ENCODE assay signal across 13 cellular contexts in genomic region chr20:37195018-37195417, GRCh38. TPM values are rescaled to one million over a fixed set of nuclear protein-coding genes. Genes with fewer than 3 reads are reported as not detected.
DNase-seq lines count a peak whose midpoint lies in the region; FAIRE-seq and TF ChIP-seq lines count a peak whose summit lies in the region.
"Had no signal": no experiment of that assay in that cellular context is flagged by ENCODE, and none has a peak within 500 bp of the region (broad histone marks: within the 10 kb centered on the region; RNA-seq: fewer than 3 reads in every experiment).

No MANE protein-coding gene starts in this region.

- peaks cover 21 to 53% of the 10 kb centered on the region in 2 donors for H3K36me3 Mint-ChIP-seq in CD4-positive, alpha-beta memory T cell
- peaks cover 54% of the 10 kb centered on the region for H3K36me3 Mint-ChIP-seq in activated CD4-positive, alpha-beta memory T cell treated with anti-CD3 and anti-CD28 coated beads, Interleukin-2, amount 10 ng/mL, durations not matched to agents 7 days and 5 days (ENCODE audit: low read depth)
- H3K36me3 Mint-ChIP-seq in mesothelial cell of epicardium = peaks cover 9% of the 10 kb centered on the region

- peaks cover 49 to 76% (median 57%) of the 10 kb centered on the region in 4 donors for H3K4me1 Mint-ChIP-seq in CD4-positive, alpha-beta memory T cell
- peaks cover 49% of the 10 kb centered on the region for H3K4me1 Mint-ChIP-seq in activated CD4-positive, alpha-beta memory T cell treated with anti-CD3 and anti-CD28 coated beads, Interleukin-2, amount 10 ng/mL, durations not matched to agents 7 days and 5 days
- H3K4me1 Mint-ChIP-seq in mesothelial cell of epicardium = peaks cover 14% of the 10 kb centered on the region

- POLR2A ChIA-PET in CD4-positive, alpha-beta memory T cell (lab: Charles Lee; ENCODE audit: partially characterized antibody) = interaction anchor here (0.7 to 7.8 kb wide), 3 partner anchors 17 to 339 kb away, joined by 3 to 62 read pairs (median 5); partner anchors contain the start of genes MROH8 and RPN2
- POLR2A ChIA-PET in activated CD4-positive, alpha-beta memory T cell treated with anti-CD3 and anti-CD28 coated beads, Interleukin-2, amount 10 ng/mL, durations not matched to agents 7 days and 5 days (lab: Charles Lee) = interaction anchor here (1.5 to 3.5 kb wide), 3 partner anchors 14 to 339 kb away, joined by 3 to 19 read pairs (median 6); partner anchors contain the start of genes MROH8 and RPN2

- TF ChIP-seq CTCF in 22Rv1 (IDR thresholded peaks at IDR 0.05) = no peak
- no peak for TF ChIP-seq CTCF in mesothelial cell of epicardium (IDR thresholded peaks at IDR 0.05; ENCODE audit: unreplicated experiment)
- no peak for TF ChIP-seq CTCF in brain microvascular endothelial cell (IDR thresholded peaks at IDR 0.05; ENCODE audit: low read depth, low read length, missing control alignments)

- no peaks in the 10 kb centered on the region for H3K27me3 ChIP-seq in CD4-positive, alpha-beta memory T cell (ENCODE audit: insufficient read depth, low read length)
- H3K27me3 ChIP-seq in brain microvascular endothelial cell (replicated peaks) = no peaks in the 10 kb centered on the region
- H3K27me3 ChIP-seq: ovary, spleen had no signal

- intact Hi-C loops in CD4-positive, alpha-beta memory T cell (cut with micrococcal nuclease) = loop anchor here (1.0 kb wide), 2 partner anchors 189 to 339 kb away; no protein-coding TSS in a partner anchor

- H3K4me1 ChIP-seq in CD4-positive, alpha-beta memory T cell (ENCODE audit: insufficient read depth, low read length) = peaks cover 57% of the 10 kb centered on the region

- CTCF ChIA-PET in CD4-positive, alpha-beta memory T cell (lab: Charles Lee; ENCODE audit: partially characterized antibody) = interaction anchor here (0.9 to 12.5 kb wide), 26 partner anchors 10 to 343 kb away, joined by 3 to 180 read pairs (median 6); partner anchors contain the start of genes BLCAP, MANBAL, MROH8 and RPN2
- CTCF ChIA-PET in activated CD4-positive, alpha-beta memory T cell treated with anti-CD3 and anti-CD28 coated beads, Interleukin-2, amount 10 ng/mL, durations not matched to agents 7 days and 5 days (lab: Charles Lee) = interaction anchor here (0.8 to 8.4 kb wide), 19 partner anchors 8 to 339 kb away, joined by 3 to 79 read pairs (median 5); partner anchors contain the start of genes MANBAL, MROH8 and RPN2

- no peak overlapping the region for H3K4me3 ChIP-seq in CD4-positive, alpha-beta memory T cell (ENCODE audit: low read length in 2 of 2)
- no peak overlapping the region for H3K4me3 ChIP-seq in brain microvascular endothelial cell (ENCODE audit: low read depth, low read length)
- H3K4me3 ChIP-seq: ovary, spleen had no signal

- H3K4me3 Mint-ChIP-seq in CD4-positive, alpha-beta memory T cell = peak overlapping the region in 6 of 8 donors; percentile 47 to 82 (median 72)
- no peak overlapping the region for H3K4me3 Mint-ChIP-seq in activated CD4-positive, alpha-beta memory T cell treated with anti-CD3 and anti-CD28 coated beads, Interleukin-2, amount 10 ng/mL, durations not matched to agents 7 days and 5 days
- no peak overlapping the region for H3K4me3 Mint-ChIP-seq in mesothelial cell of epicardium

- no peaks in the 10 kb centered on the region for H3K9me3 ChIP-seq in CD4-positive, alpha-beta memory T cell (ENCODE audit: control insufficient read depth in 1 of 2, low read length in 2 of 2)
- H3K9me3 ChIP-seq: ovary, spleen had no signal

- H3K27me3 Mint-ChIP-seq in CD4-positive, alpha-beta memory T cell = no peaks in the 10 kb centered on the region
- no peaks in the 10 kb centered on the region for H3K27me3 Mint-ChIP-seq in activated CD4-positive, alpha-beta memory T cell treated with anti-CD3 and anti-CD28 coated beads, Interleukin-2, amount 10 ng/mL, durations not matched to agents 7 days and 5 days
- no peaks in the 10 kb centered on the region for H3K27me3 Mint-ChIP-seq in mesothelial cell of epicardium (ENCODE audit: low read depth)

- H3K27ac Mint-ChIP-seq in CD4-positive, alpha-beta memory T cell = peak overlapping the region; percentile 32 to 94 (median 82)
- peak overlapping the region; percentile 68 for H3K27ac Mint-ChIP-seq in activated CD4-positive, alpha-beta memory T cell treated with anti-CD3 and anti-CD28 coated beads, Interleukin-2, amount 10 ng/mL, durations not matched to agents 7 days and 5 days
- peak overlapping the region; percentile 27 for H3K27ac Mint-ChIP-seq in mesothelial cell of epicardium

- in situ Hi-C loops in brain microvascular endothelial cell (cut with HindIII; ENCODE audit: low pct_ligation_motif_present, low sequenced_read_pairs) = no loop called here

- DNase-seq in CD4-positive, alpha-beta memory T cell = no peak
- DNase-seq in activated CD4-positive, alpha-beta memory T cell treated with anti-CD3 and anti-CD28 coated beads, Interleukin-2, amount 10 ng/mL, durations not matched to agents 7 days and 5 days = no peak
- no peak for DNase-seq in mesothelial cell of epicardium (ENCODE audit: low spot score in 2 of 2, unreplicated experiment in 2 of 2)
- no peak for DNase-seq in islet precursor cell
- no peak for DNase-seq in MV-4-11 (lab: John Stamatoyannopoulos, UW)
- no peak for DNase-seq in RCC 7860 (ENCODE audit: low spot score)
- DNase-seq in brain microvascular endothelial cell = no peak
- DNase-seq: activated CD4-positive, alpha-beta T cell treated with anti-CD3 and anti-CD28 coated beads, Interleukin-2, amount 50 U/mL, for 4 hours; NCI-H2081 treated with DMSO at 0.1 percent for 48 hours; spleen had no signal

- H3K36me3 ChIP-seq in CD4-positive, alpha-beta memory T cell (ENCODE audit: insufficient read depth, low read length) = peaks cover 23% of the 10 kb centered on the region
- peaks cover 13% of the 10 kb centered on the region for H3K36me3 ChIP-seq in brain microvascular endothelial cell (replicated peaks)
- H3K36me3 ChIP-seq: ovary had no signal

- no peak for FAIRE-seq in RCC 7860 (lab: Jason Lieb, UNC)
- FAIRE-seq: frontal cortex had no signal

- 0 out of 2 replicates have a peak overlapping the region, but pooled peaks have one; percentile 15 for H3K27ac ChIP-seq in 22Rv1
- H3K27ac ChIP-seq in CD4-positive, alpha-beta memory T cell (ENCODE audit: low read depth, low read length) = peak overlapping the region; percentile 10
- no peak overlapping the region for H3K27ac ChIP-seq in brain microvascular endothelial cell
- H3K27ac ChIP-seq: ovary had no signal

- H3K9me3 Mint-ChIP-seq in CD4-positive, alpha-beta memory T cell = peaks cover 0 to 2% (median 0%) of the 10 kb centered on the region in 8 donors
- no peaks in the 10 kb centered on the region for H3K9me3 Mint-ChIP-seq in activated CD4-positive, alpha-beta memory T cell treated with anti-CD3 and anti-CD28 coated beads, Interleukin-2, amount 10 ng/mL, durations not matched to agents 7 days and 5 days
- H3K9me3 Mint-ChIP-seq in mesothelial cell of epicardium = no peaks in the 10 kb centered on the region

RNA-seq across cellular contexts. Expression of gene MROH8, which starts 15.7 kb away (rescaled TPM):
- total RNA-seq in CD4-positive, alpha-beta memory T cell = 1 to 10 TPM; 1.4 to 1.5 TPM
- polyA plus RNA-seq in CD4-positive, alpha-beta memory T cell = 1 to 10 TPM in 1 of 2 donors, under 1 TPM in 1; 1.00 to 1.5 TPM
- 1 to 10 TPM; 1.7 to 2.2 TPM for total RNA-seq in activated CD4-positive, alpha-beta memory T cell treated with anti-CD3 and anti-CD28 coated beads, Interleukin-2, amount 10 ng/mL, durations not matched to agents 7 days and 5 days
- 4.9 to 6.4 TPM (median 6.3 TPM) in 3 replicates for total RNA-seq in mesothelial cell of epicardium

RNA-seq across cellular contexts. Expression of gene RPN2, which starts 15.9 kb away (rescaled TPM):
- 100 to 1,000 TPM; 125 to 127 TPM for total RNA-seq in CD4-positive, alpha-beta memory T cell
- 100 to 1,000 TPM; 257 to 349 TPM for polyA plus RNA-seq in CD4-positive, alpha-beta memory T cell
- 100 to 1,000 TPM; 168 to 179 TPM for total RNA-seq in activated CD4-positive, alpha-beta memory T cell treated with anti-CD3 and anti-CD28 coated beads, Interleukin-2, amount 10 ng/mL, durations not matched to agents 7 days and 5 days
- 142 to 151 TPM (median 146 TPM) in 3 replicates for total RNA-seq in mesothelial cell of epicardium

Comparison
In these comparisons a context has a peak if more than half of its experiments do, and no peak if none do; other contexts are left out.
1. H3K27ac Mint-ChIP-seq: peak in every context shown above with its lines; median percentile 82 in CD4-positive, alpha-beta memory T cell; 68 in activated CD4-positive, alpha-beta memory T cell treated with anti-CD3 and anti-CD28 coated beads, Interleukin-2, amount 10 ng/mL, durations not matched to agents 7 days and 5 days; 27 in mesothelial cell of epicardium.
2. H3K4me3 Mint-ChIP-seq: peak in CD4-positive, alpha-beta memory T cell (6 of 8); none in activated CD4-positive, alpha-beta memory T cell treated with anti-CD3 and anti-CD28 coated beads, Interleukin-2, amount 10 ng/mL, durations not matched to agents 7 days and 5 days (single experiment) and mesothelial cell of epicardium (single experiment).